19 cellular contexts compared by ENCODE assay signal in genomic region chr20:18324596-18325089, GRCh38.
"Had no signal": no experiment of that assay in that cellular context is flagged by ENCODE, and none has a peak within 500 bp of the region (broad histone marks: within the 10 kb centered on the region; RNA-seq: fewer than 3 reads in every experiment).

No MANE protein-coding gene starts in this region.

- H3K4me3 Mint-ChIP-seq: activated B cell treated with CpG ODN at 0.5 μM for 24 hours; activated CD4-positive, alpha-beta memory T cell treated with anti-CD3 and anti-CD28 coated beads for 36 hours; activated naive CD8-positive, alpha-beta T cell; activated T-helper 1 cell treated with anti-CD3 and anti-CD28 coated beads, Interleukin-12 subunit alpha, Interleukin-12 subunit beta, Interleukin-2, Interleukin-4 antibody, amounts not matched to agents 30 ng/mL and 10 ng/mL and 1 ng/mL, durations not matched to agents 14 hours and 24 hours and 36 hours; effector memory CD8-positive, alpha-beta T cell; neural crest cell; stimulated activated effector memory CD8-positive, alpha-beta T cell treated with anti-CD3 and anti-CD28 coated beads, Interleukin-12 subunit alpha, Interleukin-12 subunit beta, amount 100 ng/mL, for 72 hours had no signal

- H3K4me1 Mint-ChIP-seq: activated B cell treated with CpG ODN at 0.5 μM for 24 hours; neural crest cell; stimulated activated effector memory CD8-positive, alpha-beta T cell treated with anti-CD3 and anti-CD28 coated beads, Interleukin-12 subunit alpha, Interleukin-12 subunit beta, amount 100 ng/mL, for 72 hours had no signal

- H3K36me3 ChIP-seq: stomach had no signal

- H3K4me3 ChIP-seq: stomach had no signal

- H3K9me3 Mint-ChIP-seq: effector memory CD8-positive, alpha-beta T cell had no signal

- H3K27me3 Mint-ChIP-seq: activated B cell treated with CpG ODN at 0.5 μM for 24 hours; activated CD4-positive, alpha-beta memory T cell treated with anti-CD3 and anti-CD28 coated beads for 36 hours; activated naive CD8-positive, alpha-beta T cell; effector memory CD8-positive, alpha-beta T cell; progenitor cell of endocrine pancreas had no signal

- DNase-seq: activated B cell treated with CpG ODN at 0.5 μM for 24 hours; activated CD4-positive, alpha-beta memory T cell treated with anti-CD3 and anti-CD28 coated beads for 36 hours; activated CD4-positive, alpha-beta T cell treated with anti-CD3 and anti-CD28 coated beads for 4 hours; activated T-cell treated with anti-CD3 and anti-CD28 coated beads for 4 hours; amygdala; effector memory CD8-positive, alpha-beta T cell; foreskin fibroblast; hypothalamus; left ventricle myocardium superior; right cardiac atrium; stimulated activated CD4-positive, alpha-beta T cell treated with anti-CD3 and anti-CD28 coated beads, Interleukin-4, amount 100 ng/mL, for 24 hours; stomach; trophoblast cell had no signal

- H3K27me3 ChIP-seq: stomach had no signal

- H3K27ac ChIP-seq: epithelial cell of prostate, stomach had no signal

- H3K4me1 ChIP-seq: stomach had no signal

- ATAC-seq: effector memory CD8-positive, alpha-beta T cell; left ventricle myocardium superior; right cardiac atrium; stimulated activated effector memory CD8-positive, alpha-beta T cell treated with anti-CD3 and anti-CD28 coated beads, Interleukin-12 subunit alpha, Interleukin-12 subunit beta, amount 100 ng/mL, for 72 hours had no signal

- H3K36me3 Mint-ChIP-seq: stimulated activated effector memory CD8-positive, alpha-beta T cell treated with anti-CD3 and anti-CD28 coated beads, Interleukin-12 subunit alpha, Interleukin-12 subunit beta, amount 100 ng/mL, for 72 hours had no signal

- H3K27ac Mint-ChIP-seq: activated B cell treated with CpG ODN at 0.5 μM for 24 hours; activated CD4-positive, alpha-beta memory T cell treated with anti-CD3 and anti-CD28 coated beads for 36 hours; activated naive CD8-positive, alpha-beta T cell; activated T-helper 1 cell treated with anti-CD3 and anti-CD28 coated beads, Interleukin-12 subunit alpha, Interleukin-12 subunit beta, Interleukin-2, Interleukin-4 antibody, amounts not matched to agents 30 ng/mL and 10 ng/mL and 1 ng/mL, durations not matched to agents 14 hours and 24 hours and 36 hours; effector memory CD8-positive, alpha-beta T cell; stimulated activated effector memory CD8-positive, alpha-beta T cell treated with anti-CD3 and anti-CD28 coated beads, Interleukin-12 subunit alpha, Interleukin-12 subunit beta, amount 100 ng/mL, for 72 hours had no signal
